In genomic region chr10:72694476-72695369, GRCh38 we compare ENCODE assay signal across 9 cellular contexts. TPM values are rescaled to one million over a fixed set of nuclear protein-coding genes. Genes with fewer than 3 reads are reported as not detected.
A peak's percentile ranks its signal among the peaks of the same experiment; 100 is the strongest.
DNase-seq lines count a peak whose midpoint lies in the region; ATAC-seq and TF ChIP-seq lines count a peak whose summit lies in the region.
"Had no signal": no experiment of that assay in that cellular context is flagged by ENCODE, and none has a peak within 500 bp of the region (broad histone marks: within the 10 kb centered on the region; RNA-seq: fewer than 3 reads in every experiment).

No MANE protein-coding gene starts in this region.

- 30 to 41% methylated on average over 6 of the region's 6 CpGs for WGBS in esophagus squamous epithelium, 2 donors
- 82% methylated on average over 6 of the region's 6 CpGs for WGBS in smooth muscle cell (ENCODE audit: low lambda C conversion rate)

- peak; percentile 26 for DNase-seq in 8988T
- peak; percentile 45 for DNase-seq in GDM1 (lab: John Stamatoyannopoulos, UW)
- peak; percentile 38 for DNase-seq in PC-3
- DNase-seq in esophagus squamous epithelium (lab: John Stamatoyannopoulos, UW), result no peak
- no peak for DNase-seq in smooth muscle cell (lab: John Stamatoyannopoulos, UW; ENCODE audit: unreplicated experiment)
- DNase-seq in activated gamma-delta T cell treated with Interleukin-2 at 50 U/mL for 16 hours, result no peak
- DNase-seq in Right ventricle myocardium inferior (ENCODE audit: missing footprints), result no peak

- peak; percentile 49 for TF ChIP-seq CTCF in PC-3 (conservative IDR thresholded peaks at IDR 0.05; ENCODE audit: low read depth, low read length)
- peak in 4 of 6 experiments; percentile 22 to 45 (median 34) for TF ChIP-seq CTCF in esophagus squamous epithelium (IDR thresholded peaks at IDR 0.05)
- no peak for TF ChIP-seq CTCF in smooth muscle cell (IDR thresholded peaks at IDR 0.05; ENCODE audit: borderline replicate concordance, insufficient read depth, poor library complexity, severe bottlenecking)

- BruUV-seq in PC-3 (replicated peaks; lab: Mats Ljungman, UMichigan), result no TSS peak

- H3K27me3 ChIP-seq in PC-3 (ENCODE audit: low read length), result no peaks in the 10 kb centered on the region
- H3K27me3 ChIP-seq in esophagus squamous epithelium, result no peaks in the 10 kb centered on the region
- no peaks in the 10 kb centered on the region for H3K27me3 ChIP-seq in smooth muscle cell (ENCODE audit: low read depth)

- H3K79me2 ChIP-seq in PC-3 (ENCODE audit: low read length) (peaks cover 71% of the 10 kb centered on the region), smooth muscle cell (ENCODE audit: low read depth) (peaks cover 68% of the 10 kb centered on the region)

- no peaks in the 10 kb centered on the region for H3K36me3 ChIP-seq in PC-3 (ENCODE audit: low read depth, low read length)
- H3K36me3 ChIP-seq in esophagus squamous epithelium, result no peaks in the 10 kb centered on the region
- H3K36me3 ChIP-seq in smooth muscle cell (ENCODE audit: low read depth), result no peaks in the 10 kb centered on the region

- H3K4me2 ChIP-seq in PC-3 (ENCODE audit: low read length), result peak overlapping the region; percentile 94
- H3K4me2 ChIP-seq in smooth muscle cell, result peak overlapping the region; percentile 13

- POLR2A ChIA-PET in PC-3 (lab: Charles Lee; ENCODE audit: unreplicated experiment), result no interaction called here

- H2AFZ ChIP-seq in PC-3 (ENCODE audit: low read length) (no peak overlapping the region), smooth muscle cell (ENCODE audit: low read depth) (no peak overlapping the region)

- H3K9ac ChIP-seq in PC-3 (ENCODE audit: low read length), result no peak overlapping the region
- H3K9ac ChIP-seq in smooth muscle cell (ENCODE audit: low read depth), result no peak overlapping the region

- no peak for TF ChIP-seq POLR2A in esophagus squamous epithelium (IDR thresholded peaks at IDR 0.05)

- H3K27ac ChIP-seq in PC-3 (ENCODE audit: low read length) (no peak overlapping the region), esophagus squamous epithelium (no peak overlapping the region), smooth muscle cell (ENCODE audit: low read depth) (no peak overlapping the region)
- H3K27ac ChIP-seq: epithelial cell of prostate had no signal

- H3K4me3 ChIP-seq in PC-3 (ENCODE audit: low read length), result peak overlapping the region; percentile 11; the same call in 1 of the 2 replicates
- H3K4me3 ChIP-seq in esophagus squamous epithelium, result peak overlapping the region in 2 of 4 donors; percentile 7 to 94
- no peak overlapping the region for H3K4me3 ChIP-seq in smooth muscle cell

- H3F3A ChIP-seq in PC-3 (ENCODE audit: low read length, unreplicated experiment), result no peaks in the 10 kb centered on the region
- H3F3A ChIP-seq in smooth muscle cell (ENCODE audit: low read depth), result no peaks in the 10 kb centered on the region

- H3K4me1 ChIP-seq in PC-3 (ENCODE audit: insufficient read depth, low read length) (peaks cover 34% of the 10 kb centered on the region), esophagus squamous epithelium (peaks cover 8 to 39% (median 26%) of the 10 kb centered on the region in 3 donors), smooth muscle cell (ENCODE audit: low read depth) (peaks cover 4% of the 10 kb centered on the region)

- no peak for ATAC-seq in PC-3
- no peak for ATAC-seq in GM18861 (IDR thresholded peaks at IDR 0.05; ENCODE audit: unreplicated experiment)
- no peak for ATAC-seq in Right ventricle myocardium inferior

- intact Hi-C loops in PC-3 (cut with micrococcal nuclease) (loop anchor here (1.0 to 5.0 kb wide), 3 partner anchors 43 to 368 kb away; no protein-coding TSS in a partner anchor), esophagus squamous epithelium (cut with DNase I) (loop anchor here (5.0 kb wide), 1 partner anchor 138 kb away; no protein-coding TSS in a partner anchor), Right ventricle myocardium inferior (cut with DNase I) (loop anchor here (5.0 kb wide), 1 partner anchor 67 kb away; the partner anchor contains the start of gene MICU1)

- peaks cover 28% of the 10 kb centered on the region for H4K20me1 ChIP-seq in PC-3 (ENCODE audit: low read length)
- H4K20me1 ChIP-seq in smooth muscle cell (ENCODE audit: low read depth), result peaks cover 56% of the 10 kb centered on the region

- no peaks in the 10 kb centered on the region for H3K9me2 ChIP-seq in PC-3 (replicated peaks; ENCODE audit: low read length)

- CTCF ChIA-PET in PC-3 (lab: Charles Lee), result no interaction called here

- no peaks in the 10 kb centered on the region for H3K9me3 ChIP-seq in PC-3 (ENCODE audit: low read length)
- H3K9me3 ChIP-seq in esophagus squamous epithelium, result no peaks in the 10 kb centered on the region
- no peaks in the 10 kb centered on the region for H3K9me3 ChIP-seq in smooth muscle cell (replicated peaks; ENCODE audit: low read depth)

RNA-seq across cellular contexts. Expression of gene MCU, which starts 2.8 kb away (rescaled TPM):
- 16.4 and 21.5 TPM in 2 replicates for total RNA-seq in PC-3 (2014; rRNA removed)
- total RNA-seq in esophagus squamous epithelium, result 10 to 100 TPM; 19.9 to 30.0 (median 23.4) TPM
- total RNA-seq in smooth muscle cell, result 22.4 and 30.4 TPM in 2 replicates
- polyA plus RNA-seq in smooth muscle cell, result 15.4 and 17.1 TPM in 2 replicates
- 15.1 TPM for total RNA-seq in Right ventricle myocardium inferior

Comparison
In these comparisons a context has a peak if more than half of its experiments do, and no peak if none do; other contexts are left out.
1. DNase-seq: peak in 8988T (single experiment), GDM1 (single experiment) and PC-3 (single experiment); none in esophagus squamous epithelium (single experiment), smooth muscle cell (single experiment), activated gamma-delta T cell treated with Interleukin-2 at 50 U/mL for 16 hours (single experiment) and Right ventricle myocardium inferior (single experiment).